In genomic region chrX:2351999-2352995, GRCh38 we compare ENCODE assay signal across 12 cellular contexts.
DNase-seq lines count a peak whose midpoint lies in the region; ATAC-seq, FAIRE-seq and TF ChIP-seq lines count a peak whose summit lies in the region.
"Had no signal": no experiment of that assay in that cellular context is flagged by ENCODE, and none has a peak within 500 bp of the region (broad histone marks: within the 10 kb centered on the region; RNA-seq: fewer than 3 reads in every experiment).

No MANE protein-coding gene starts in this region.

- CTCF ChIA-PET in endothelial cell of umbilical vein (lab: Charles Lee) = no interaction called here

- no peaks in the 10 kb centered on the region for H3K36me3 ChIP-seq in endothelial cell of umbilical vein (ENCODE audit: control insufficient read depth in 2 of 2, extremely low read depth in 1 of 2, insufficient read depth in 2 of 2, low read length in 2 of 2)

- H3K27ac ChIP-seq in endothelial cell of umbilical vein (ENCODE audit: insufficient read depth, low read depth, low read length) = peak overlapping the region; percentile 35

- H3K9me3 ChIP-seq in endothelial cell of umbilical vein (replicated peaks; ENCODE audit: control insufficient read depth, insufficient read depth, low read length) = no peaks in the 10 kb centered on the region

- no peaks in the 10 kb centered on the region for H3K9me1 ChIP-seq in endothelial cell of umbilical vein (replicated peaks; ENCODE audit: control insufficient read depth, extremely low read depth, insufficient read depth, low read length)

- no peak for ATAC-seq in GM21526 (IDR thresholded peaks at IDR 0.05; ENCODE audit: low FRiP score, unreplicated experiment)
- ATAC-seq: naive thymus-derived CD4-positive, alpha-beta T cell had no signal

- intact Hi-C loops in endothelial cell of umbilical vein (cut with micrococcal nuclease) = no loop called here

- TF ChIP-seq CTCF in endothelial cell of umbilical vein (IDR thresholded peaks at IDR 0.05; ENCODE audit: extremely low read depth in 1 of 2, insufficient read depth in 1 of 2, low read depth in 1 of 2, low read length in 2 of 2) = no peak

- H3K4me2 ChIP-seq in endothelial cell of umbilical vein (ENCODE audit: insufficient read depth, low read length) = peak overlapping the region; percentile 6

- H2AFZ ChIP-seq in endothelial cell of umbilical vein (ENCODE audit: low read depth, low read length) = peak overlapping the region; percentile 57

- no peak for TF ChIP-seq POLR2A in endothelial cell of umbilical vein (IDR thresholded peaks at IDR 0.05; ENCODE audit: low read depth, low read length)

- POLR2A ChIA-PET in endothelial cell of umbilical vein (lab: Charles Lee) = no interaction called here

- no peak overlapping the region for H3K4me3 ChIP-seq in endothelial cell of umbilical vein (replicated peaks in 1 of 3; ENCODE audit: insufficient read depth in 1 of 3, low read depth in 1 of 3, low read length in 3 of 3)

- no peak overlapping the region for H3K9ac ChIP-seq in endothelial cell of umbilical vein (replicated peaks; ENCODE audit: extremely low read depth, insufficient read depth, low read length)

- peaks cover 11% of the 10 kb centered on the region for H3K4me1 ChIP-seq in endothelial cell of umbilical vein (ENCODE audit: control insufficient read depth, extremely low read depth, insufficient read depth, low read length)

- no peaks in the 10 kb centered on the region for H3K79me2 ChIP-seq in endothelial cell of umbilical vein (ENCODE audit: control insufficient read depth, insufficient read depth, low read length)

- peak; percentile 93 for FAIRE-seq in endothelial cell of umbilical vein (lab: Jason Lieb, UNC)
- FAIRE-seq: endometrium, GM19239 had no signal

- dilution Hi-C loops in endothelial cell of umbilical vein (cut with MboI; ENCODE audit: extremely low pct_ligation_motif_present, low sequenced_read_pairs) = no loop called here

- no peaks in the 10 kb centered on the region for H3K27me3 ChIP-seq in endothelial cell of umbilical vein (ENCODE audit: control insufficient read depth in 2 of 2, insufficient read depth in 2 of 2, low read length in 2 of 2)

- no peaks in the 10 kb centered on the region for H4K20me1 ChIP-seq in endothelial cell of umbilical vein (replicated peaks; ENCODE audit: control insufficient read depth, extremely low read depth, insufficient read depth, low read length)

- BruUV-seq in endothelial cell of umbilical vein (replicated peaks; lab: Mats Ljungman, UMichigan) = no TSS peak

- peak; percentile 81 for DNase-seq in AG20443 (ENCODE audit: low spot score)
- peak; percentile 97 for DNase-seq in HS-5 (ENCODE audit: low read depth)
- peak; percentile 23 for DNase-seq in endothelial cell of umbilical vein (ENCODE audit: low read depth, low spot score)
- peak; percentile 100 for DNase-seq in myocyte (ENCODE audit: low read depth)
- DNase-seq in NK-92 (lab: John Stamatoyannopoulos, UW; ENCODE audit: unreplicated experiment) = no peak
- DNase-seq in LoVo (ENCODE audit: low spot score) = no peak
- DNase-seq in NCI-H2029 treated with DMSO at 0.1 percent for 48 hours (lab: John Stamatoyannopoulos, UW) = no peak
- DNase-seq: GF-D8; naive thymus-derived CD4-positive, alpha-beta T cell had no signal

TF ChIP-seq in endothelial cell of umbilical vein, 7 proteins besides CTCF, POLR2A, EP300 and RAD21:
- TF ChIP-seq POLR2AphosphoS5 (IDR thresholded peaks at IDR 0.05; ENCODE audit: insufficient read depth, low read depth, low read length) (peak; percentile 17), GATA2 (IDR thresholded peaks at IDR 0.05; ENCODE audit: insufficient read depth, insufficient read length, low read depth, low read length) (peak; percentile 34), JUN (IDR thresholded peaks at IDR 0.05; ENCODE audit: borderline replicate concordance, insufficient read depth, insufficient read length, low read depth) (no peak), EZH2 (IDR thresholded peaks at IDR 0.05; ENCODE audit: borderline replicate concordance, low read depth, low read length, severe bottlenecking) (no peak), MYC (IDR thresholded peaks at IDR 0.05; ENCODE audit: low read depth, low read length) (no peak), FOS (IDR thresholded peaks at IDR 0.05; ENCODE audit: borderline replicate concordance, insufficient read depth, low read length) (peak; percentile 56), MAX (IDR thresholded peaks at IDR 0.05; ENCODE audit: insufficient read depth, insufficient read length) (no peak)
TF ChIP-seq in endothelial cell of umbilical vein: peak in this region for 3.

Comparison
In these comparisons a context has a peak if more than half of its experiments do, and no peak if none do; other contexts are left out.
1. DNase-seq: peak in AG20443 (single experiment), HS-5 (single experiment), endothelial cell of umbilical vein (single experiment) and myocyte (single experiment); none in NK-92 (single experiment), LoVo (single experiment) and NCI-H2029 treated with DMSO at 0.1 percent for 48 hours (single experiment).